1 cellular context compared by ENCODE assay signal in the genomic region with DNA sequence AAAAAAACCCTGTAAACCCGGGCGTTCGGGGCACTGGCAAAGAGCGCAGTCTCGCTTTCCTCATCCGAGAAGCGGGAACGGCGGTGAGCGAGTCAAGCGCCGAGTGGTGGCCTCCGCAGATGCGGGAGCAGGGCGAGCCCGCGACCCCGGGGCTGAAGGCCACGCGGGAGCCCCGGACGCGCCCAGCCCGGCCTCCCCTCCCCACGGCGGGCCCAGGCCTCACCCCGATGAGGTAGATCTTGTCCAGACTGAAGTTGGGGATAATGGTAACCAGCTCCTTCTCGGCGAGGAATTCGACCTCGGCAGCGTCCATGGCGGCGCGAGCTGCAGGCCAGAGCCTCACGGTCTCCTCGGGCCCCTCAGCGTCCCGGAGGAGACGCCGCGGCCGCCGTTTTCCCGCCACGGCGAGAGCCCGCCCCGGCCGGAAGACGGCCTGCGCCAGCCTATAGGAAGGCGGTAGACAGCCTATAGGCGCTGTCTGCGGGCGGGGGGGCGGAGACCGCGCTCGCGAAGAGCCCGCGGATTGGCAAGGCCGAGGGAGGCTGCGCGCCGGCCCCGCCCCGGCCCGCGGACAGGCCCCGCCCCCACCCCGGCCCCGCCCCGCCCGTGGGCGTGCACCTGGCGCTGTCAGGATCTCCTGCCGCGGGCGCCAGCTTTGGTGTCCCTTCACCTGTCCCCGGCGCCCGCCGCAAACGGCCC.
TF ChIP-seq lines count a peak whose summit lies in the region.

A gene (minus strand): TSS at position 369 of the 699 bp plus-strand sequence. CDS start 56 bp downstream, at position 313.

TF ChIP-seq in HepG2, 621 proteins besides CTCF, POLR2A, EP300 and RAD21 (continues in another document):
- no peak for TF ChIP-seq FOXP1 (IDR thresholded peaks at IDR 0.05)
- TF ChIP-seq FOXP1 (CRISPR knock-in tag; IDR thresholded peaks at IDR 0.05): no peak
- TF ChIP-seq, protein P1, sequence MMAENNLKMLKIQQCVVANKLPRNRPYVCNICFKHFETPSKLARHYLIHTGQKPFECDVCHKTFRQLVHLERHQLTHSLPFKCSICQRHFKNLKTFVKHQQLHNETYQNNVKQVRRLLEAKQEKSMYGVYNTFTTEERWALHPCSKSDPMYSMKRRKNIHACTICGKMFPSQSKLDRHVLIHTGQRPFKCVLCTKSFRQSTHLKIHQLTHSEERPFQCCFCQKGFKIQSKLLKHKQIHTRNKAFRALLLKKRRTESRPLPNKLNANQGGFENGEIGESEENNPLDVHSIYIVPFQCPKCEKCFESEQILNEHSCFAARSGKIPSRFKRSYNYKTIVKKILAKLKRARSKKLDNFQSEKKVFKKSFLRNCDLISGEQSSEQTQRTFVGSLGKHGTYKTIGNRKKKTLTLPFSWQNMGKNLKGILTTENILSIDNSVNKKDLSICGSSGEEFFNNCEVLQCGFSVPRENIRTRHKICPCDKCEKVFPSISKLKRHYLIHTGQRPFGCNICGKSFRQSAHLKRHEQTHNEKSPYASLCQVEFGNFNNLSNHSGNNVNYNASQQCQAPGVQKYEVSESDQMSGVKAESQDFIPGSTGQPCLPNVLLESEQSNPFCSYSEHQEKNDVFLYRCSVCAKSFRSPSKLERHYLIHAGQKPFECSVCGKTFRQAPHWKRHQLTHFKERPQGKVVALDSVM (CRISPR knock-in tag; IDR thresholded peaks at IDR 0.05): no peak; the same call in 1 of the 2 replicates
- no peak; the same call in 1 of the 2 replicates for TF ChIP-seq FOXO1 (CRISPR knock-in tag; IDR thresholded peaks at IDR 0.05)
- TF ChIP-seq ZBTB42 (CRISPR knock-in tag; IDR thresholded peaks at IDR 0.05): peak; percentile 78; the same call in 1 of the 2 replicates
- TF ChIP-seq MTA3 (CRISPR knock-in tag; IDR thresholded peaks at IDR 0.05): no peak
- peak; percentile 88 for TF ChIP-seq ZNF772 (CRISPR knock-in tag; IDR thresholded peaks at IDR 0.05)
- peak; percentile 83 for TF ChIP-seq MEIS2 (CRISPR knock-in tag; IDR thresholded peaks at IDR 0.05)
- TF ChIP-seq, protein P2, sequence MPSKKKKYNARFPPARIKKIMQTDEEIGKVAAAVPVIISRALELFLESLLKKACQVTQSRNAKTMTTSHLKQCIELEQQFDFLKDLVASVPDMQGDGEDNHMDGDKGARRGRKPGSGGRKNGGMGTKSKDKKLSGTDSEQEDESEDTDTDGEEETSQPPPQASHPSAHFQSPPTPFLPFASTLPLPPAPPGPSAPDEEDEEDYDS (CRISPR knock-in tag; IDR thresholded peaks at IDR 0.05): peak; percentile 66
- no peak for TF ChIP-seq CHD4 (IDR thresholded peaks at IDR 0.05; ENCODE audit: borderline replicate concordance, low read length)
- peak; percentile 70 for TF ChIP-seq BORCS8-MEF2B (CRISPR knock-in tag; IDR thresholded peaks at IDR 0.05)
- TF ChIP-seq, protein P3, sequence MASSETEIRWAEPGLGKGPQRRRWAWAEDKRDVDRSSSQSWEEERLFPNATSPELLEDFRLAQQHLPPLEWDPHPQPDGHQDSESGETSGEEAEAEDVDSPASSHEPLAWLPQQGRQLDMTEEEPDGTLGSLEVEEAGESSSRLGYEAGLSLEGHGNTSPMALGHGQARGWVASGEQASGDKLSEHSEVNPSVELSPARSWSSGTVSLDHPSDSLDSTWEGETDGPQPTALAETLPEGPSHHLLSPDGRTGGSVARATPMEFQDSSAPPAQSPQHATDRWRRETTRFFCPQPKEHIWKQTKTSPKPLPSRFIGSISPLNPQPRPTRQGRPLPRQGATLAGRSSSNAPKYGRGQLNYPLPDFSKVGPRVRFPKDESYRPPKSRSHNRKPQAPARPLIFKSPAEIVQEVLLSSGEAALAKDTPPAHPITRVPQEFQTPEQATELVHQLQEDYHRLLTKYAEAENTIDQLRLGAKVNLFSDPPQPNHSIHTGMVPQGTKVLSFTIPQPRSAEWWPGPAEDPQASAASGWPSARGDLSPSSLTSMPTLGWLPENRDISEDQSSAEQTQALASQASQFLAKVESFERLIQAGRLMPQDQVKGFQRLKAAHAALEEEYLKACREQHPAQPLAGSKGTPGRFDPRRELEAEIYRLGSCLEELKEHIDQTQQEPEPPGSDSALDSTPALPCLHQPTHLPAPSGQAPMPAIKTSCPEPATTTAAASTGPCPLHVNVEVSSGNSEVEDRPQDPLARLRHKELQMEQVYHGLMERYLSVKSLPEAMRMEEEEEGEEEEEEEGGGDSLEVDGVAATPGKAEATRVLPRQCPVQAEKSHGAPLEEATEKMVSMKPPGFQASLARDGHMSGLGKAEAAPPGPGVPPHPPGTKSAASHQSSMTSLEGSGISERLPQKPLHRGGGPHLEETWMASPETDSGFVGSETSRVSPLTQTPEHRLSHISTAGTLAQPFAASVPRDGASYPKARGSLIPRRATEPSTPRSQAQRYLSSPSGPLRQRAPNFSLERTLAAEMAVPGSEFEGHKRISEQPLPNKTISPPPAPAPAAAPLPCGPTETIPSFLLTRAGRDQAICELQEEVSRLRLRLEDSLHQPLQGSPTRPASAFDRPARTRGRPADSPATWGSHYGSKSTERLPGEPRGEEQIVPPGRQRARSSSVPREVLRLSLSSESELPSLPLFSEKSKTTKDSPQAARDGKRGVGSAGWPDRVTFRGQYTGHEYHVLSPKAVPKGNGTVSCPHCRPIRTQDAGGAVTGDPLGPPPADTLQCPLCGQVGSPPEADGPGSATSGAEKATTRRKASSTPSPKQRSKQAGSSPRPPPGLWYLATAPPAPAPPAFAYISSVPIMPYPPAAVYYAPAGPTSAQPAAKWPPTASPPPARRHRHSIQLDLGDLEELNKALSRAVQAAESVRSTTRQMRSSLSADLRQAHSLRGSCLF (CRISPR knock-in tag; IDR thresholded peaks at IDR 0.05; ENCODE audit: borderline replicate concordance): peak; percentile 61; the same call in 1 of the 2 replicates
- TF ChIP-seq, protein P4, sequence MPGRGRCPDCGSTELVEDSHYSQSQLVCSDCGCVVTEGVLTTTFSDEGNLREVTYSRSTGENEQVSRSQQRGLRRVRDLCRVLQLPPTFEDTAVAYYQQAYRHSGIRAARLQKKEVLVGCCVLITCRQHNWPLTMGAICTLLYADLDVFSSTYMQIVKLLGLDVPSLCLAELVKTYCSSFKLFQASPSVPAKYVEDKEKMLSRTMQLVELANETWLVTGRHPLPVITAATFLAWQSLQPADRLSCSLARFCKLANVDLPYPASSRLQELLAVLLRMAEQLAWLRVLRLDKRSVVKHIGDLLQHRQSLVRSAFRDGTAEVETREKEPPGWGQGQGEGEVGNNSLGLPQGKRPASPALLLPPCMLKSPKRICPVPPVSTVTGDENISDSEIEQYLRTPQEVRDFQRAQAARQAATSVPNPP (CRISPR knock-in tag; IDR thresholded peaks at IDR 0.05): no peak
- TF ChIP-seq NR2F2 (IDR thresholded peaks at IDR 0.05; ENCODE audit: borderline replicate concordance, low read depth): no peak
- no peak for TF ChIP-seq CCAR2 (optimal IDR thresholded peaks at IDR 0.05; ENCODE audit: low read depth, low read length)
- TF ChIP-seq ZBTB20 (CRISPR knock-in tag; IDR thresholded peaks at IDR 0.05; ENCODE audit: borderline replicate concordance, low read depth): peak; percentile 79
- TF ChIP-seq, protein P5, sequence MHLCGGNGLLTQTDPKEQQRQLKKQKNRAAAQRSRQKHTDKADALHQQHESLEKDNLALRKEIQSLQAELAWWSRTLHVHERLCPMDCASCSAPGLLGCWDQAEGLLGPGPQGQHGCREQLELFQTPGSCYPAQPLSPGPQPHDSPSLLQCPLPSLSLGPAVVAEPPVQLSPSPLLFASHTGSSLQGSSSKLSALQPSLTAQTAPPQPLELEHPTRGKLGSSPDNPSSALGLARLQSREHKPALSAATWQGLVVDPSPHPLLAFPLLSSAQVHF (CRISPR knock-in tag; IDR thresholded peaks at IDR 0.05): 0 out of 2 replicates have a peak, but pooled peaks have one; percentile 24
- TF ChIP-seq, protein P6, sequence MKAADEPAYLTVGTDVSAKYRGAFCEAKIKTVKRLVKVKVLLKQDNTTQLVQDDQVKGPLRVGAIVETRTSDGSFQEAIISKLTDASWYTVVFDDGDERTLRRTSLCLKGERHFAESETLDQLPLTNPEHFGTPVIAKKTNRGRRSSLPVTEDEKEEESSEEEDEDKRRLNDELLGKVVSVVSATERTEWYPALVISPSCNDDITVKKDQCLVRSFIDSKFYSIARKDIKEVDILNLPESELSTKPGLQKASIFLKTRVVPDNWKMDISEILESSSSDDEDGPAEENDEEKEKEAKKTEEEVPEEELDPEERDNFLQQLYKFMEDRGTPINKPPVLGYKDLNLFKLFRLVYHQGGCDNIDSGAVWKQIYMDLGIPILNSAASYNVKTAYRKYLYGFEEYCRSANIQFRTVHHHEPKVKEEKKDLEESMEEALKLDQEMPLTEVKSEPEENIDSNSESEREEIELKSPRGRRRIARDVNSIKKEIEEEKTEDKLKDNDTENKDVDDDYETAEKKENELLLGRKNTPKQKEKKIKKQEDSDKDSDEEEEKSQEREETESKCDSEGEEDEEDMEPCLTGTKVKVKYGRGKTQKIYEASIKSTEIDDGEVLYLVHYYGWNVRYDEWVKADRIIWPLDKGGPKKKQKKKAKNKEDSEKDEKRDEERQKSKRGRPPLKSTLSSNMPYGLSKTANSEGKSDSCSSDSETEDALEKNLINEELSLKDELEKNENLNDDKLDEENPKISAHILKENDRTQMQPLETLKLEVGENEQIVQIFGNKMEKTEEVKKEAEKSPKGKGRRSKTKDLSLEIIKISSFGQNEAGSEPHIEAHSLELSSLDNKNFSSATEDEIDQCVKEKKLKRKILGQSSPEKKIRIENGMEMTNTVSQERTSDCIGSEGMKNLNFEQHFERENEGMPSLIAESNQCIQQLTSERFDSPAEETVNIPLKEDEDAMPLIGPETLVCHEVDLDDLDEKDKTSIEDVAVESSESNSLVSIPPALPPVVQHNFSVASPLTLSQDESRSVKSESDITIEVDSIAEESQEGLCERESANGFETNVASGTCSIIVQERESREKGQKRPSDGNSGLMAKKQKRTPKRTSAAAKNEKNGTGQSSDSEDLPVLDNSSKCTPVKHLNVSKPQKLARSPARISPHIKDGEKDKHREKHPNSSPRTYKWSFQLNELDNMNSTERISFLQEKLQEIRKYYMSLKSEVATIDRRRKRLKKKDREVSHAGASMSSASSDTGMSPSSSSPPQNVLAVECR (CRISPR knock-in tag; IDR thresholded peaks at IDR 0.05; ENCODE audit: borderline replicate concordance): peak; percentile 96
- peak; percentile 62 for TF ChIP-seq ELF1 (CRISPR knock-in tag; IDR thresholded peaks at IDR 0.05)
- TF ChIP-seq SAP130 (CRISPR knock-in tag; IDR thresholded peaks at IDR 0.05; ENCODE audit: low read depth): peak; percentile 96
- TF ChIP-seq ZEB1 (IDR thresholded peaks at IDR 0.05; ENCODE audit: insufficient replicate concordance, low read depth): no peak
- TF ChIP-seq, protein P7, sequence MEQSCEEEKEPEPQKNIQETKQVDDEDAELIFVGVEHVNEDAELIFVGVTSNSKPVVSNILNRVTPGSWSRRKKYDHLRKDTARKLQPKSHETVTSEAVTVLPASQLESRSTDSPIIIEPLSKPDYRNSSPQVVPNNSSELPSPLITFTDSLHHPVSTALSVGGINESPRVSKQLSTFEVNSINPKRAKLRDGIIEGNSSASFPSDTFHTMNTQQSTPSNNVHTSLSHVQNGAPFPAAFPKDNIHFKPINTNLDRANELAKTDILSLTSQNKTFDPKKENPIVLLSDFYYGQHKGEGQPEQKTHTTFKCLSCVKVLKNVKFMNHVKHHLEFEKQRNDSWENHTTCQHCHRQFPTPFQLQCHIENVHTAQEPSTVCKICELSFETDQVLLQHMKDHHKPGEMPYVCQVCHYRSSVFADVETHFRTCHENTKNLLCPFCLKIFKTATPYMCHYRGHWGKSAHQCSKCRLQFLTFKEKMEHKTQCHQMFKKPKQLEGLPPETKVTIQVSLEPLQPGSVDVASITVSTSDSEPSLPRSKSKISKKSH (CRISPR knock-in tag; IDR thresholded peaks at IDR 0.05; ENCODE audit: borderline replicate concordance): peak; percentile 72; the same call in 1 of the 2 replicates
- TF ChIP-seq, protein P8, sequence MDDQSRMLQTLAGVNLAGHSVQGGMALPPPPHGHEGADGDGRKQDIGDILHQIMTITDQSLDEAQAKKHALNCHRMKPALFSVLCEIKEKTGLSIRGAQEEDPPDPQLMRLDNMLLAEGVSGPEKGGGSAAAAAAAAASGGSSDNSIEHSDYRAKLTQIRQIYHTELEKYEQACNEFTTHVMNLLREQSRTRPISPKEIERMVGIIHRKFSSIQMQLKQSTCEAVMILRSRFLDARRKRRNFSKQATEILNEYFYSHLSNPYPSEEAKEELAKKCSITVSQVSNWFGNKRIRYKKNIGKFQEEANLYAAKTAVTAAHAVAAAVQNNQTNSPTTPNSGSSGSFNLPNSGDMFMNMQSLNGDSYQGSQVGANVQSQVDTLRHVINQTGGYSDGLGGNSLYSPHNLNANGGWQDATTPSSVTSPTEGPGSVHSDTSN (CRISPR knock-in tag; IDR thresholded peaks at IDR 0.05; ENCODE audit: borderline replicate concordance): no peak; the same call in 1 of the 2 replicates
- peak; percentile 82; the same call in 1 of the 2 replicates for TF ChIP-seq ZNF841 (CRISPR knock-in tag; IDR thresholded peaks at IDR 0.05; ENCODE audit: borderline replicate concordance)
- no peak for TF ChIP-seq MYNN (CRISPR knock-in tag; IDR thresholded peaks at IDR 0.05; ENCODE audit: low read depth)
- no peak for TF ChIP-seq SRF (IDR thresholded peaks at IDR 0.05; ENCODE audit: low read depth, low read length)
- no peak for TF ChIP-seq ZFP36L2 (CRISPR knock-in tag; IDR thresholded peaks at IDR 0.05)
- TF ChIP-seq ZNF629 (CRISPR knock-in tag; conservative IDR thresholded peaks at IDR 0.05): peak; percentile 46; the same call in 1 of the 2 replicates
- TF ChIP-seq ZSCAN30 (CRISPR knock-in tag; IDR thresholded peaks at IDR 0.05): peak; percentile 56; the same call in 1 of the 2 replicates
- TF ChIP-seq, protein P9, sequence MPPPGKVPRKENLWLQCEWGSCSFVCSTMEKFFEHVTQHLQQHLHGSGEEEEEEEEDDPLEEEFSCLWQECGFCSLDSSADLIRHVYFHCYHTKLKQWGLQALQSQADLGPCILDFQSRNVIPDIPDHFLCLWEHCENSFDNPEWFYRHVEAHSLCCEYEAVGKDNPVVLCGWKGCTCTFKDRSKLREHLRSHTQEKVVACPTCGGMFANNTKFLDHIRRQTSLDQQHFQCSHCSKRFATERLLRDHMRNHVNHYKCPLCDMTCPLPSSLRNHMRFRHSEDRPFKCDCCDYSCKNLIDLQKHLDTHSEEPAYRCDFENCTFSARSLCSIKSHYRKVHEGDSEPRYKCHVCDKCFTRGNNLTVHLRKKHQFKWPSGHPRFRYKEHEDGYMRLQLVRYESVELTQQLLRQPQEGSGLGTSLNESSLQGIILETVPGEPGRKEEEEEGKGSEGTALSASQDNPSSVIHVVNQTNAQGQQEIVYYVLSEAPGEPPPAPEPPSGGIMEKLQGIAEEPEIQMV (CRISPR knock-in tag; IDR thresholded peaks at IDR 0.05; ENCODE audit: low read depth): peak; percentile 82
- TF ChIP-seq ZNF430 (CRISPR knock-in tag; IDR thresholded peaks at IDR 0.05): 0 out of 2 replicates have a peak, but pooled peaks have one; percentile 46
- TF ChIP-seq ARNTL (CRISPR knock-in tag; IDR thresholded peaks at IDR 0.05): peak; percentile 42; the same call in 1 of the 2 replicates
